19 cellular contexts compared by ENCODE assay signal in the genomic region with DNA sequence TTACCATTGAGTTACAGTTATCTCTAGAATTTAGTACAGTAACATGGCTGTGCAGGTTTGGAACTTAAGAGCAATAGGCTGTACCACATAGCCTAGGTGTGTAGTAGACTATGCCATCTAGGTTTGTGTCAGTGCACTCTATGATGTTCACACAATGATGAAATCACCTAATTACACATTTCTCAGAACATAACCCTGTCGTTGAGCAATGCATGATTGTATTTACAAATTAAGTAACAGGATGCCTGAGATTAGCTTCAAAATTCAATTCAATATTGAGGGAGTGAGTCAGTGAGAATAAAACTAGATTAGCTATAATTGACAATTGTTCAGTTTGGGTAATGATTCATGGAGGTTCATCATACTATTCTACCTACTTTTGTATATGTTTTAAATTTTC.
DNase-seq lines count a peak whose midpoint lies in the region; ATAC-seq, FAIRE-seq and TF ChIP-seq lines count a peak whose summit lies in the region.
"Had no signal": no experiment of that assay in that cellular context is flagged by ENCODE, and none has a peak within 500 bp of the region (broad histone marks: within the 10 kb centered on the region; RNA-seq: fewer than 3 reads in every experiment).

No MANE protein-coding gene starts in this region.

- H3K27me3 ChIP-seq in SK-N-SH (ENCODE audit: insufficient read depth) (no peaks in the 10 kb centered on the region), RWPE2 (ENCODE audit: insufficient read depth, poor library complexity, severe bottlenecking) (no peaks in the 10 kb centered on the region)

- POLR2A ChIA-PET in SK-N-SH (lab: Yijun Ruan, JAX) = no interaction called here

- no peak overlapping the region for H3K4me2 ChIP-seq in SK-N-SH

- peak; percentile 78 for FAIRE-seq in urothelium cell line (lab: Jason Lieb, UNC)
- FAIRE-seq: D721Med, G401.6, GM19239, H1 had no signal

- no peaks in the 10 kb centered on the region for H3K36me3 ChIP-seq in SK-N-SH (replicated peaks in 1 of 2; ENCODE audit: control insufficient read depth in 1 of 2, insufficient read depth in 2 of 2, low read length in 1 of 2)
- no peaks in the 10 kb centered on the region for H3K36me3 ChIP-seq in RWPE2 (ENCODE audit: low read depth)
- H3K36me3 ChIP-seq: HAP-1 had no signal

- TF ChIP-seq CTCF in SK-N-SH (IDR thresholded peaks at IDR 0.05) (no peak), RWPE2 (IDR thresholded peaks at IDR 0.05; ENCODE audit: poor library complexity, severe bottlenecking) (no peak)

- no peaks in the 10 kb centered on the region for H3K79me2 ChIP-seq in SK-N-SH (ENCODE audit: insufficient read depth)

- CTCF ChIA-PET in SK-N-SH (lab: Yijun Ruan, JAX) = no interaction called here

- H3K9ac ChIP-seq in SK-N-SH = no peak overlapping the region

- no peak for TF ChIP-seq RAD21 in SK-N-SH (IDR thresholded peaks at IDR 0.05; ENCODE audit: low read length)

- H3K9me3 ChIP-seq in SK-N-SH (no peaks in the 10 kb centered on the region), RWPE2 (ENCODE audit: severe bottlenecking) (no peaks in the 10 kb centered on the region)
- H3K9me3 ChIP-seq: HAP-1 had no signal

- no peaks in the 10 kb centered on the region for H3K9me2 ChIP-seq in SK-N-SH

- H3K4me1 ChIP-seq in SK-N-SH (ENCODE audit: control insufficient read depth in 1 of 2, insufficient read depth in 2 of 2, low read depth in 1 of 2, low read length in 1 of 2) = no peaks in the 10 kb centered on the region
- H3K4me1 ChIP-seq in RWPE2 (ENCODE audit: insufficient read depth, poor library complexity, severe bottlenecking) = peaks cover 15% of the 10 kb centered on the region

- no peaks in the 10 kb centered on the region for H4K20me1 ChIP-seq in SK-N-SH (ENCODE audit: insufficient read depth)

- ATAC-seq in SK-N-SH treated with all-trans-retinoic acid at 6 μM for 48 hours = no peak
- ATAC-seq in RWPE2 (ENCODE audit: low read depth) = peak; percentile 83
- peak; percentile 90 for ATAC-seq in esophagus mucosa
- no peak for ATAC-seq in HG02938 (IDR thresholded peaks at IDR 0.05; ENCODE audit: unreplicated experiment)
- no peak for ATAC-seq in GM19455 (IDR thresholded peaks at IDR 0.05; ENCODE audit: unreplicated experiment)
- ATAC-seq: CD8-positive, alpha-beta T cell had no signal

- DNase-seq in SK-N-SH (no peak), RWPE2 (ENCODE audit: low spot score) (no peak), urothelium cell line (ENCODE audit: low spot score) (no peak)
- DNase-seq in activated CD4-positive, alpha-beta T cell treated with anti-CD3 and anti-CD28 coated beads for 48 hours = no peak
- DNase-seq: CD8-positive, alpha-beta T cell; COR-L47; DMS153; DMS79 treated with DMSO at 0.1 percent for 48 hours; EL had no signal

- no peak overlapping the region for H3K27ac ChIP-seq in SK-N-SH (ENCODE audit: low read depth in 2 of 2, low read length in 1 of 2)
- H3K27ac ChIP-seq in RWPE2 (ENCODE audit: poor library complexity, severe bottlenecking) = peak overlapping the region; percentile 10
- H3K27ac ChIP-seq: 22Rv1 had no signal

- H3F3A ChIP-seq in SK-N-SH (replicated peaks; ENCODE audit: insufficient read depth) = no peaks in the 10 kb centered on the region

- H2AFZ ChIP-seq in SK-N-SH (ENCODE audit: low read depth) = no peak overlapping the region

- H3K4me3 ChIP-seq in SK-N-SH (ENCODE audit: low read depth in 2 of 2, low read length in 1 of 2) = no peak overlapping the region
- no peak overlapping the region for H3K4me3 ChIP-seq in RWPE2 (ENCODE audit: severe bottlenecking)
- H3K4me3 ChIP-seq: HAP-1 had no signal

- WGBS in SK-N-SH (ENCODE audit: low lambda C conversion rate) = 0% methylated on average over 1 of the region's 1 CpG

- TF ChIP-seq EP300 in SK-N-SH (IDR thresholded peaks at IDR 0.05; ENCODE audit: borderline replicate concordance in 1 of 2, low read depth in 1 of 2, low read length in 1 of 2) = no peak

TF ChIP-seq in SK-N-SH treated with all-trans-retinoic acid at 6 μM for 48 hours, 23 proteins besides CTCF, POLR2A, EP300 and RAD21:
- no peak for TF ChIP-seq ZNF70 (CRISPR knock-in tag; IDR thresholded peaks at IDR 0.05)
- peak; percentile 85 for TF ChIP-seq ISL1 (CRISPR knock-in tag; IDR thresholded peaks at IDR 0.05)
- TF ChIP-seq, protein P1, sequence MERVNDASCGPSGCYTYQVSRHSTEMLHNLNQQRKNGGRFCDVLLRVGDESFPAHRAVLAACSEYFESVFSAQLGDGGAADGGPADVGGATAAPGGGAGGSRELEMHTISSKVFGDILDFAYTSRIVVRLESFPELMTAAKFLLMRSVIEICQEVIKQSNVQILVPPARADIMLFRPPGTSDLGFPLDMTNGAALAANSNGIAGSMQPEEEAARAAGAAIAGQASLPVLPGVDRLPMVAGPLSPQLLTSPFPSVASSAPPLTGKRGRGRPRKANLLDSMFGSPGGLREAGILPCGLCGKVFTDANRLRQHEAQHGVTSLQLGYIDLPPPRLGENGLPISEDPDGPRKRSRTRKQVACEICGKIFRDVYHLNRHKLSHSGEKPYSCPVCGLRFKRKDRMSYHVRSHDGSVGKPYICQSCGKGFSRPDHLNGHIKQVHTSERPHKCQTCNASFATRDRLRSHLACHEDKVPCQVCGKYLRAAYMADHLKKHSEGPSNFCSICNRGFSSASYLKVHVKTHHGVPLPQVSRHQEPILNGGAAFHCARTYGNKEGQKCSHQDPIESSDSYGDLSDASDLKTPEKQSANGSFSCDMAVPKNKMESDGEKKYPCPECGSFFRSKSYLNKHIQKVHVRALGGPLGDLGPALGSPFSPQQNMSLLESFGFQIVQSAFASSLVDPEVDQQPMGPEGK (CRISPR knock-in tag; IDR thresholded peaks at IDR 0.05; ENCODE audit: borderline replicate concordance) = no peak
- peak; percentile 89 for TF ChIP-seq ZC3H10 (CRISPR knock-in tag; IDR thresholded peaks at IDR 0.05)

TF ChIP-seq in SK-N-SH, 30 proteins besides CTCF, POLR2A, EP300 and RAD21:
- TF ChIP-seq, protein P2, sequence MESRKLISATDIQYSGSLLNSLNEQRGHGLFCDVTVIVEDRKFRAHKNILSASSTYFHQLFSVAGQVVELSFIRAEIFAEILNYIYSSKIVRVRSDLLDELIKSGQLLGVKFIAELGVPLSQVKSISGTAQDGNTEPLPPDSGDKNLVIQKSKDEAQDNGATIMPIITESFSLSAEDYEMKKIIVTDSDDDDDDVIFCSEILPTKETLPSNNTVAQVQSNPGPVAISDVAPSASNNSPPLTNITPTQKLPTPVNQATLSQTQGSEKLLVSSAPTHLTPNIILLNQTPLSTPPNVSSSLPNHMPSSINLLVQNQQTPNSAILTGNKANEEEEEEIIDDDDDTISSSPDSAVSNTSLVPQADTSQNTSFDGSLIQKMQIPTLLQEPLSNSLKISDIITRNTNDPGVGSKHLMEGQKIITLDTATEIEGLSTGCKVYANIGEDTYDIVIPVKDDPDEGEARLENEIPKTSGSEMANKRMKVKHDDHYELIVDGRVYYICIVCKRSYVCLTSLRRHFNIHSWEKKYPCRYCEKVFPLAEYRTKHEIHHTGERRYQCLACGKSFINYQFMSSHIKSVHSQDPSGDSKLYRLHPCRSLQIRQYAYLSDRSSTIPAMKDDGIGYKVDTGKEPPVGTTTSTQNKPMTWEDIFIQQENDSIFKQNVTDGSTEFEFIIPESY (IDR thresholded peaks at IDR 0.05; ENCODE audit: borderline replicate concordance, low read depth) = no peak
- no peak for TF ChIP-seq YY1 (IDR thresholded peaks at IDR 0.05; ENCODE audit: low read depth)
- no peak for TF ChIP-seq SMC3 (IDR thresholded peaks at IDR 0.05; ENCODE audit: low read depth, low read length)
- TF ChIP-seq GABPA (IDR thresholded peaks at IDR 0.05; ENCODE audit: low read depth) = no peak
- TF ChIP-seq TCF12 (IDR thresholded peaks at IDR 0.05) = no peak
- no peak for TF ChIP-seq MXI1 (IDR thresholded peaks at IDR 0.05; ENCODE audit: low read depth, low read length)
- TF ChIP-seq FOXJ3 (CRISPR knock-in tag; IDR thresholded peaks at IDR 0.05) = no peak
- no peak for TF ChIP-seq TEAD4 (IDR thresholded peaks at IDR 0.05; ENCODE audit: borderline replicate concordance, insufficient read depth)
- no peak for TF ChIP-seq NFIC (IDR thresholded peaks at IDR 0.05; ENCODE audit: borderline replicate concordance)
- TF ChIP-seq POLR2AphosphoS5 (IDR thresholded peaks at IDR 0.05; ENCODE audit: low read depth, low read length) = no peak

Comparison
In these comparisons a context has a peak if more than half of its experiments do, and no peak if none do; other contexts are left out.
1. ATAC-seq: peak in RWPE2 (single experiment) and esophagus mucosa (single experiment); none in SK-N-SH treated with all-trans-retinoic acid at 6 μM for 48 hours (single experiment), HG02938 (single experiment) and GM19455 (single experiment).